In genomic region chr17:18146980-18147379, GRCh38 we compare ENCODE assay signal across 30 cellular contexts.
"Had no signal": no experiment of that assay in that cellular context is flagged by ENCODE, and none has a peak within 500 bp of the region (broad histone marks: within the 10 kb centered on the region; RNA-seq: fewer than 3 reads in every experiment).

No MANE protein-coding gene starts in this region.

- H3K4me1 ChIP-seq: adrenal gland, body of pancreas, esophagus muscularis mucosa, foreskin keratinocyte, gastrocnemius medialis, heart left ventricle had no signal

- H3K27me3 ChIP-seq: adrenal gland, body of pancreas, gastrocnemius medialis, heart left ventricle had no signal

- FAIRE-seq: colon had no signal

- H3K4me3 ChIP-seq: adrenal gland, body of pancreas, esophagus muscularis mucosa, gastrocnemius medialis, heart left ventricle had no signal

- H3K36me3 ChIP-seq: adrenal gland, esophagus muscularis mucosa, gastrocnemius medialis, heart left ventricle, WERI-Rb-1 had no signal

- H3K27ac ChIP-seq: adrenal gland, body of pancreas, esophagus muscularis mucosa, foreskin keratinocyte, gastrocnemius medialis, heart left ventricle, WERI-Rb-1 had no signal

- ATAC-seq: activated CD8-positive, alpha-beta T cell treated with anti-CD3 and anti-CD28 coated beads for 36 hours; activated naive CD8-positive, alpha-beta T cell treated with anti-CD3 and anti-CD28 coated beads, Interleukin-2, amount 50 U/mL, for 24 hours; activated T-cell treated with anti-CD3 and anti-CD28 coated beads, Interleukin-2, amount 50 U/mL, for 4 hours; body of pancreas; effector memory CD8-positive, alpha-beta T cell; foreskin keratinocyte; gastrocnemius medialis; heart left ventricle; T-helper 17 cell had no signal

- DNase-seq: activated B cell treated with CpG ODN at 0.5 μM for 24 hours; activated CD4-positive, alpha-beta T cell treated with anti-CD3 and anti-CD28 coated beads for 48 hours; activated CD4-positive, alpha-beta T cell treated with anti-CD3 and anti-CD28 coated beads, Interleukin-2, amount 50 U/mL, for 1 hour; activated CD4-positive, alpha-beta T cell treated with anti-CD3 and anti-CD28 coated beads, Interleukin-2, amount 50 U/mL, for 48 hours; activated CD8-positive, alpha-beta memory T cell treated with anti-CD3 and anti-CD28 coated beads for 24 hours; activated CD8-positive, alpha-beta T cell treated with anti-CD3 and anti-CD28 coated beads for 36 hours; activated effector memory CD4-positive, alpha-beta T cell treated with anti-CD3 and anti-CD28 coated beads, Interleukin-2, amount 50 U/mL, for 16 hours; activated naive CD4-positive, alpha-beta T cell treated with anti-CD3 and anti-CD28 coated beads for 36 hours; activated naive CD8-positive, alpha-beta T cell treated with anti-CD3 and anti-CD28 coated beads for 36 hours; activated naive CD8-positive, alpha-beta T cell treated with anti-CD3 and anti-CD28 coated beads, Interleukin-2, amount 50 U/mL, for 24 hours; activated T-cell treated with anti-CD3 and anti-CD28 coated beads, Interleukin-2, amount 50 U/mL, for 4 hours; adrenal gland; amygdala; aorta; body of pancreas; caudate nucleus; cortex of kidney; dermis blood vessel endothelial cell; effector CD4-positive, alpha-beta T cell; effector memory CD8-positive, alpha-beta T cell; erythroblast; foreskin keratinocyte; gastrocnemius medialis; glutamatergic neuron; heart left ventricle; T-helper 17 cell; T1000; WERI-Rb-1 had no signal

- H3K9me3 ChIP-seq: adrenal gland, body of pancreas, esophagus muscularis mucosa, gastrocnemius medialis, heart left ventricle had no signal
